Comparison of ENCODE assay signal across 16 cellular contexts in genomic region chr2:10016001-10016801, GRCh38.
"Had no signal": no experiment of that assay in that cellular context is flagged by ENCODE, and none has a peak within 500 bp of the region (broad histone marks: within the 10 kb centered on the region; RNA-seq: fewer than 3 reads in every experiment).

No MANE protein-coding gene starts in this region.

- H3K27ac ChIP-seq: cardiac muscle cell, esophagus muscularis mucosa, hepatocyte, uterus had no signal

- FAIRE-seq: colon, endometrium had no signal

- H3K4me1 ChIP-seq: uterus had no signal

- H3K27me3 ChIP-seq: cardiac muscle cell, esophagus muscularis mucosa, hepatocyte, uterus had no signal

- DNase-seq: activated CD4-positive, alpha-beta T cell treated with anti-CD3 and anti-CD28 coated beads, Interleukin-2, amount 50 U/mL, for 4 hours; activated naive CD4-positive, alpha-beta T cell treated with Interleukin-2 at 50 U/mL for 16 hours; kidney glomerular epithelial cell; midbrain; T-helper 1 cell; T1000; uterus had no signal

- H2AFZ ChIP-seq: hepatocyte had no signal

- H3K4me2 ChIP-seq: hepatocyte had no signal

- H3K27ac Mint-ChIP-seq: activated T-helper 17 cell treated with anti-CD3 and anti-CD28 coated beads, Interleukin-2, amount 50 U/mL, for 72 hours; stimulated activated memory B cell treated with anti-CD40 and anti-IgM and Interleukin-4, amounts not matched to agents 10 μg/mL and 1 μg/mL and 100 μg/mL, for 72 hours had no signal

- H3K27me3 Mint-ChIP-seq: activated T-helper 17 cell treated with anti-CD3 and anti-CD28 coated beads, Interleukin-2, amount 50 U/mL, for 72 hours; stimulated activated memory B cell treated with anti-CD40 and anti-IgM and Interleukin-4, amounts not matched to agents 10 μg/mL and 1 μg/mL and 100 μg/mL, for 72 hours had no signal

- H3K4me1 Mint-ChIP-seq: activated T-helper 17 cell treated with anti-CD3 and anti-CD28 coated beads, Interleukin-2, amount 50 U/mL, for 72 hours; stimulated activated memory B cell treated with anti-CD40 and anti-IgM and Interleukin-4, amounts not matched to agents 10 μg/mL and 1 μg/mL and 100 μg/mL, for 72 hours had no signal

- H3K4me3 ChIP-seq: cardiac muscle cell, esophagus muscularis mucosa, hepatocyte, lung, uterus had no signal

- H3K9me3 Mint-ChIP-seq: activated T-helper 17 cell treated with anti-CD3 and anti-CD28 coated beads, Interleukin-2, amount 50 U/mL, for 72 hours had no signal

- ATAC-seq: activated CD4-positive, CD25-positive, alpha-beta regulatory T cell treated with anti-CD3 and anti-CD28 coated beads, Interleukin-2, amount 50 U/mL, for 24 hours; activated T-helper 17 cell treated with anti-CD3 and anti-CD28 coated beads, Interleukin-2, amount 50 U/mL, for 72 hours; stimulated activated memory B cell treated with anti-CD40 and anti-IgM and Interleukin-4, amounts not matched to agents 10 μg/mL and 1 μg/mL and 100 μg/mL, for 72 hours had no signal

- H3K79me2 ChIP-seq: hepatocyte had no signal

- H3K36me3 ChIP-seq: cardiac muscle cell, esophagus muscularis mucosa, uterus had no signal

- H3K4me3 Mint-ChIP-seq: activated T-helper 17 cell treated with anti-CD3 and anti-CD28 coated beads, Interleukin-2, amount 50 U/mL, for 72 hours; stimulated activated memory B cell treated with anti-CD40 and anti-IgM and Interleukin-4, amounts not matched to agents 10 μg/mL and 1 μg/mL and 100 μg/mL, for 72 hours had no signal
